In genomic region chrX:138775501-138775900, GRCh38 we compare ENCODE assay signal across 8 cellular contexts.
DNase-seq lines count a peak whose midpoint lies in the region; ATAC-seq, FAIRE-seq and TF ChIP-seq lines count a peak whose summit lies in the region.

No MANE protein-coding gene starts in this region.

- no peaks in the 10 kb centered on the region for H3F3A ChIP-seq in GM23338 (replicated peaks; ENCODE audit: low read depth)

- H3K36me3 Mint-ChIP-seq in GM23338 (ENCODE audit: low read depth): no peaks in the 10 kb centered on the region

- H3K4me1 ChIP-seq in GM23338 (ENCODE audit: insufficient read depth) (no peaks in the 10 kb centered on the region; the same call in 1 of the 2 replicates), kidney (ENCODE audit: control insufficient read depth in 1 of 2, insufficient read depth in 1 of 2, low read depth in 1 of 2, low read length in 2 of 2) (no peaks in the 10 kb centered on the region)

- no peak for ATAC-seq in GM23338

- H3K27ac Mint-ChIP-seq in GM23338: no peak overlapping the region

- DNase-seq in COLO829 (ENCODE audit: low spot score) (peak; percentile 37), GM23338 (ENCODE audit: low spot score) (peak; percentile 37), SW480 (ENCODE audit: low spot score) (peak; percentile 38), kidney (no peak), cortex of kidney (lab: John Stamatoyannopoulos, UW) (no peak), T-helper 9 cell (no peak)
- DNase-seq in activated CD8-positive, alpha-beta memory T cell treated with anti-CD3 and anti-CD28 coated beads for 24 hours: no peak
- no peak for DNase-seq in stimulated activated naive CD4-positive, alpha-beta T cell treated with Interleukin-2 at 50 U/mL for 16 hours (lab: John Stamatoyannopoulos, UW)

- H3K9me3 ChIP-seq in kidney (ENCODE audit: control insufficient read depth in 1 of 2, low read length in 2 of 2): no peaks in the 10 kb centered on the region

- no peaks in the 10 kb centered on the region for H4K20me1 ChIP-seq in GM23338 (replicated peaks; ENCODE audit: insufficient read depth)

- H3K79me2 ChIP-seq in GM23338 (replicated peaks; ENCODE audit: insufficient read depth): no peaks in the 10 kb centered on the region

- no peaks in the 10 kb centered on the region; the same call in 2 of the 3 replicates for H3K4me1 Mint-ChIP-seq in GM23338

- H3K27ac ChIP-seq in GM23338 (ENCODE audit: low read depth) (no peak overlapping the region), kidney (ENCODE audit: low read depth in 2 of 2, low read length in 2 of 2) (no peak overlapping the region)

- no peak overlapping the region for H3K4me3 Mint-ChIP-seq in GM23338

- H2AFZ ChIP-seq in GM23338: no peak overlapping the region

- intact Hi-C loops in kidney (cut with DNase I): no loop called here

- H3K27me3 ChIP-seq in GM23338 (ENCODE audit: insufficient read depth): no peaks in the 10 kb centered on the region

- no peaks in the 10 kb centered on the region; the same call in 1 of the 3 replicates for H3K9me3 Mint-ChIP-seq in GM23338

- no peak overlapping the region for H3K4me2 ChIP-seq in GM23338

- FAIRE-seq in kidney (lab: Jason Lieb, UNC): peak; percentile 95

- H3K36me3 ChIP-seq in GM23338 (ENCODE audit: insufficient read depth): no peaks in the 10 kb centered on the region
- H3K36me3 ChIP-seq in kidney (ENCODE audit: control insufficient read depth in 1 of 2, insufficient read depth in 2 of 2, low read length in 2 of 2): no peaks in the 10 kb centered on the region

- H3K4me3 ChIP-seq in GM23338 (no peak overlapping the region), kidney (ENCODE audit: low read length in 2 of 2) (no peak overlapping the region)

- H3K9me2 ChIP-seq in GM23338 (ENCODE audit: insufficient read depth): no peaks in the 10 kb centered on the region

- H3K9ac ChIP-seq in kidney (ENCODE audit: low read length in 2 of 2): no peak overlapping the region

- peaks cover 1% of the 10 kb centered on the region for H3K27me3 Mint-ChIP-seq in GM23338 (ENCODE audit: insufficient read depth, low read depth, poor library complexity)

- TF ChIP-seq CTCF in GM23338 (conservative IDR thresholded peaks at IDR 0.05; ENCODE audit: low read depth in 2 of 2) (peak; percentile 47 to 52), kidney (IDR thresholded peaks at IDR 0.05; ENCODE audit: borderline replicate concordance, extremely low read depth, insufficient read depth) (no peak)

TF ChIP-seq in GM23338, 12 proteins besides CTCF, POLR2A, EP300 and RAD21 (continues in another document):
- TF ChIP-seq ZNF462 (CRISPR knock-in tag; IDR thresholded peaks at IDR 0.05) (no peak), POLR2AphosphoS5 (IDR thresholded peaks at IDR 0.05; ENCODE audit: low read depth) (no peak), STAT1 (IDR thresholded peaks at IDR 0.05; ENCODE audit: unreplicated experiment) (no peak), JUNB (IDR thresholded peaks at IDR 0.05; ENCODE audit: unreplicated experiment) (no peak), ETS1 (IDR thresholded peaks at IDR 0.05) (no peak), ZNF114 (CRISPR knock-in tag; IDR thresholded peaks at IDR 0.05) (no peak), ZNF331 (CRISPR knock-in tag; IDR thresholded peaks at IDR 0.05; ENCODE audit: low read depth) (no peak), EZH2phosphoT487 (IDR thresholded peaks at IDR 0.05; ENCODE audit: unreplicated experiment) (no peak), EZH2 (IDR thresholded peaks at IDR 0.05; ENCODE audit: low read depth, unreplicated experiment) (no peak), REST (IDR thresholded peaks at IDR 0.05; ENCODE audit: unreplicated experiment) (no peak), CREB1 (CRISPR knock-in tag; IDR thresholded peaks at IDR 0.05; ENCODE audit: low read depth) (no peak)

Comparison
In these comparisons a context has a peak if more than half of its experiments do, and no peak if none do; other contexts are left out.
1. DNase-seq: peak in COLO829 (single experiment), GM23338 (single experiment) and SW480 (single experiment); none in kidney (single experiment), activated CD8-positive, alpha-beta memory T cell treated with anti-CD3 and anti-CD28 coated beads for 24 hours (single experiment), cortex of kidney (single experiment), T-helper 9 cell (single experiment) and stimulated activated naive CD4-positive, alpha-beta T cell treated with Interleukin-2 at 50 U/mL for 16 hours (single experiment).